1 cellular context compared by ENCODE assay signal in genomic region chr4:185892165-185892564, GRCh38.
TF ChIP-seq lines count a peak whose summit lies in the region.

No MANE protein-coding gene starts in this region.

TF ChIP-seq in HCT116, 20 proteins besides CTCF, POLR2A, EP300 and RAD21:
- no peak for TF ChIP-seq ZBTB33 (IDR thresholded peaks at IDR 0.05; ENCODE audit: extremely low read depth, insufficient replicate concordance, low read length)
- no peak for TF ChIP-seq YY1 (IDR thresholded peaks at IDR 0.05; ENCODE audit: extremely low read depth, insufficient replicate concordance, low read depth, low read length)
- TF ChIP-seq EZH2 (IDR thresholded peaks at IDR 0.05): no peak
- no peak for TF ChIP-seq CBX3 (IDR thresholded peaks at IDR 0.05; ENCODE audit: low read depth)
- TF ChIP-seq TCF7L2 (IDR thresholded peaks at IDR 0.05; ENCODE audit: borderline replicate concordance, extremely low read depth, insufficient read depth, insufficient read length): no peak
